Comparison of ENCODE assay signal across 2 cellular contexts in genomic region chr6:38157905-38158304, GRCh38.
TF ChIP-seq lines count a peak whose summit lies in the region.

No MANE protein-coding gene starts in this region.

TF ChIP-seq in HCT116, 20 proteins besides CTCF, POLR2A, EP300 and RAD21 (continued from another document):
- TF ChIP-seq, protein P1, sequence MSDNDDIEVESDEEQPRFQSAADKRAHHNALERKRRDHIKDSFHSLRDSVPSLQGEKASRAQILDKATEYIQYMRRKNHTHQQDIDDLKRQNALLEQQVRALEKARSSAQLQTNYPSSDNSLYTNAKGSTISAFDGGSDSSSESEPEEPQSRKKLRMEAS (IDR thresholded peaks at IDR 0.05) = no peak
- TF ChIP-seq, protein P2, sequence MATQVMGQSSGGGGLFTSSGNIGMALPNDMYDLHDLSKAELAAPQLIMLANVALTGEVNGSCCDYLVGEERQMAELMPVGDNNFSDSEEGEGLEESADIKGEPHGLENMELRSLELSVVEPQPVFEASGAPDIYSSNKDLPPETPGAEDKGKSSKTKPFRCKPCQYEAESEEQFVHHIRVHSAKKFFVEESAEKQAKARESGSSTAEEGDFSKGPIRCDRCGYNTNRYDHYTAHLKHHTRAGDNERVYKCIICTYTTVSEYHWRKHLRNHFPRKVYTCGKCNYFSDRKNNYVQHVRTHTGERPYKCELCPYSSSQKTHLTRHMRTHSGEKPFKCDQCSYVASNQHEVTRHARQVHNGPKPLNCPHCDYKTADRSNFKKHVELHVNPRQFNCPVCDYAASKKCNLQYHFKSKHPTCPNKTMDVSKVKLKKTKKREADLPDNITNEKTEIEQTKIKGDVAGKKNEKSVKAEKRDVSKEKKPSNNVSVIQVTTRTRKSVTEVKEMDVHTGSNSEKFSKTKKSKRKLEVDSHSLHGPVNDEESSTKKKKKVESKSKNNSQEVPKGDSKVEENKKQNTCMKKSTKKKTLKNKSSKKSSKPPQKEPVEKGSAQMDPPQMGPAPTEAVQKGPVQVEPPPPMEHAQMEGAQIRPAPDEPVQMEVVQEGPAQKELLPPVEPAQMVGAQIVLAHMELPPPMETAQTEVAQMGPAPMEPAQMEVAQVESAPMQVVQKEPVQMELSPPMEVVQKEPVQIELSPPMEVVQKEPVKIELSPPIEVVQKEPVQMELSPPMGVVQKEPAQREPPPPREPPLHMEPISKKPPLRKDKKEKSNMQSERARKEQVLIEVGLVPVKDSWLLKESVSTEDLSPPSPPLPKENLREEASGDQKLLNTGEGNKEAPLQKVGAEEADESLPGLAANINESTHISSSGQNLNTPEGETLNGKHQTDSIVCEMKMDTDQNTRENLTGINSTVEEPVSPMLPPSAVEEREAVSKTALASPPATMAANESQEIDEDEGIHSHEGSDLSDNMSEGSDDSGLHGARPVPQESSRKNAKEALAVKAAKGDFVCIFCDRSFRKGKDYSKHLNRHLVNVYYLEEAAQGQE (IDR thresholded peaks at IDR 0.05; ENCODE audit: low read depth) = no peak
- no peak for TF ChIP-seq EZH2phosphoT487 (IDR thresholded peaks at IDR 0.05; ENCODE audit: borderline replicate concordance)
- TF ChIP-seq SRF (IDR thresholded peaks at IDR 0.05; ENCODE audit: low read depth) = no peak
- no peak for TF ChIP-seq CBX3 (IDR thresholded peaks at IDR 0.05; ENCODE audit: low read depth)
- TF ChIP-seq YY1 (IDR thresholded peaks at IDR 0.05; ENCODE audit: extremely low read depth, insufficient replicate concordance, low read depth, low read length) = no peak
- no peak for TF ChIP-seq FOSL1 (IDR thresholded peaks at IDR 0.05; ENCODE audit: low read depth)
- TF ChIP-seq SIN3A (IDR thresholded peaks at IDR 0.05; ENCODE audit: low read depth) = no peak
- TF ChIP-seq, protein P3, sequence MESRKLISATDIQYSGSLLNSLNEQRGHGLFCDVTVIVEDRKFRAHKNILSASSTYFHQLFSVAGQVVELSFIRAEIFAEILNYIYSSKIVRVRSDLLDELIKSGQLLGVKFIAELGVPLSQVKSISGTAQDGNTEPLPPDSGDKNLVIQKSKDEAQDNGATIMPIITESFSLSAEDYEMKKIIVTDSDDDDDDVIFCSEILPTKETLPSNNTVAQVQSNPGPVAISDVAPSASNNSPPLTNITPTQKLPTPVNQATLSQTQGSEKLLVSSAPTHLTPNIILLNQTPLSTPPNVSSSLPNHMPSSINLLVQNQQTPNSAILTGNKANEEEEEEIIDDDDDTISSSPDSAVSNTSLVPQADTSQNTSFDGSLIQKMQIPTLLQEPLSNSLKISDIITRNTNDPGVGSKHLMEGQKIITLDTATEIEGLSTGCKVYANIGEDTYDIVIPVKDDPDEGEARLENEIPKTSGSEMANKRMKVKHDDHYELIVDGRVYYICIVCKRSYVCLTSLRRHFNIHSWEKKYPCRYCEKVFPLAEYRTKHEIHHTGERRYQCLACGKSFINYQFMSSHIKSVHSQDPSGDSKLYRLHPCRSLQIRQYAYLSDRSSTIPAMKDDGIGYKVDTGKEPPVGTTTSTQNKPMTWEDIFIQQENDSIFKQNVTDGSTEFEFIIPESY (IDR thresholded peaks at IDR 0.05; ENCODE audit: extremely low read depth, insufficient replicate concordance, low read length) = no peak
- TF ChIP-seq, protein P4, sequence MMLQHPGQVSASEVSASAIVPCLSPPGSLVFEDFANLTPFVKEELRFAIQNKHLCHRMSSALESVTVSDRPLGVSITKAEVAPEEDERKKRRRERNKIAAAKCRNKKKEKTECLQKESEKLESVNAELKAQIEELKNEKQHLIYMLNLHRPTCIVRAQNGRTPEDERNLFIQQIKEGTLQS (IDR thresholded peaks at IDR 0.05) = no peak
- TF ChIP-seq ZNF274 (IDR thresholded peaks at IDR 0.05; ENCODE audit: low read depth, low read length) = no peak

TF ChIP-seq in K562, 482 proteins besides CTCF, POLR2A, EP300 and RAD21 (continued from another document):
- TF ChIP-seq POLR2G (IDR thresholded peaks at IDR 0.05; ENCODE audit: low read depth, low read length) (peak; percentile 61), CBFA2T3 (IDR thresholded peaks at IDR 0.05) (no peak), RUNX1 (IDR thresholded peaks at IDR 0.05; ENCODE audit: low read depth) (no peak), SRSF7 (optimal IDR thresholded peaks at IDR 0.05; ENCODE audit: low read depth, low read length) (no peak), RBM22 (IDR thresholded peaks at IDR 0.05; ENCODE audit: low read depth, low read length, poor library complexity, severe bottlenecking) (peak; percentile 65)
